43 cellular contexts compared by ENCODE assay signal in genomic region chr1:18831656-18832055, GRCh38. TPM values are rescaled to one million over a fixed set of nuclear protein-coding genes. Genes with fewer than 3 reads are reported as not detected.
"Had no signal": no experiment of that assay in that cellular context is flagged by ENCODE, and none has a peak within 500 bp of the region (broad histone marks: within the 10 kb centered on the region; RNA-seq: fewer than 3 reads in every experiment).

No MANE protein-coding gene starts in this region.

- H3K4me3 ChIP-seq: adrenal gland, ascending aorta, body of pancreas, breast epithelium, cardiac muscle cell had no signal

- H3K36me3 ChIP-seq: adrenal gland, ascending aorta, brain microvascular endothelial cell, breast epithelium, cardiac muscle cell had no signal

- H3K9me3 Mint-ChIP-seq: activated naive CD4-positive, alpha-beta T cell treated with anti-CD3 and anti-CD28 coated beads, Interleukin-2, amount 50 U/mL, for 24 hours; activated naive CD4-positive, alpha-beta T cell treated with anti-CD3 and anti-CD28 coated beads, Interleukin-2, amount 50 U/mL, for 72 hours; activated naive CD8-positive, alpha-beta T cell treated with anti-CD3 and anti-CD28 coated beads for 36 hours; activated naive CD8-positive, alpha-beta T cell treated with anti-CD3 and anti-CD28 coated beads, Interleukin-2, amount 10 ng/mL, durations not matched to agents 7 days and 5 days; activated T-cell treated with anti-CD3 and anti-CD28 coated beads, Interleukin-2, amount 50 U/mL, for 4 hours; activated T-cell treated with anti-CD3 and anti-CD28 coated beads, Interleukin-2, amount 50 U/mL, for 72 hours; activated T-helper 17 cell treated with anti-CD3 and anti-CD28 coated beads, Interleukin-2, amount 50 U/mL, for 72 hours; activated T-helper 2 cell treated with anti-CD3 and anti-CD28 coated beads, Interferon-gamma antibody, Interleukin-2, Interleukin-4, amounts not matched to agents 10 μg/mL and 5 μg/mL and 100 μg/mL, durations not matched to agents 14 hours and 24 hours and 36 hours; central memory CD8-positive, alpha-beta T cell had no signal

- ATAC-seq: activated naive CD4-positive, alpha-beta T cell treated with anti-CD3 and anti-CD28 coated beads, Interleukin-2, amount 50 U/mL, for 72 hours; activated naive CD8-positive, alpha-beta T cell treated with anti-CD3 and anti-CD28 coated beads, Interleukin-2, amount 50 U/mL, for 24 hours; activated T-cell treated with anti-CD3 and anti-CD28 coated beads, Interleukin-2, amount 50 U/mL, for 4 hours; activated T-cell treated with anti-CD3 and anti-CD28 coated beads, Interleukin-2, amount 50 U/mL, for 72 hours; activated T-helper 17 cell treated with anti-CD3 and anti-CD28 coated beads, Interleukin-2, amount 50 U/mL, for 72 hours; body of pancreas had no signal

- H3K4me1 Mint-ChIP-seq: activated naive CD4-positive, alpha-beta T cell treated with anti-CD3 and anti-CD28 coated beads, Interleukin-2, amount 10 ng/mL, durations not matched to agents 7 days and 5 days; activated naive CD4-positive, alpha-beta T cell treated with anti-CD3 and anti-CD28 coated beads, Interleukin-2, amount 50 U/mL, for 24 hours; activated naive CD8-positive, alpha-beta T cell treated with anti-CD3 and anti-CD28 coated beads for 36 hours; activated naive CD8-positive, alpha-beta T cell treated with anti-CD3 and anti-CD28 coated beads, Interleukin-2, amount 10 ng/mL, durations not matched to agents 7 days and 5 days; activated naive CD8-positive, alpha-beta T cell treated with anti-CD3 and anti-CD28 coated beads, Interleukin-2, amount 50 U/mL, for 24 hours; activated T-helper 17 cell treated with anti-CD3 and anti-CD28 coated beads, Interleukin-2, amount 50 U/mL, for 72 hours; brain; central memory CD8-positive, alpha-beta T cell had no signal

- H3K4me1 ChIP-seq: adrenal gland, ascending aorta, body of pancreas, breast epithelium had no signal

- H3K27me3 ChIP-seq: ascending aorta had no signal

- H3K4me3 Mint-ChIP-seq: activated naive CD4-positive, alpha-beta T cell treated with anti-CD3 and anti-CD28 coated beads for 36 hours; activated naive CD4-positive, alpha-beta T cell treated with anti-CD3 and anti-CD28 coated beads, Interleukin-2, amount 10 ng/mL, durations not matched to agents 7 days and 5 days; activated naive CD4-positive, alpha-beta T cell treated with anti-CD3 and anti-CD28 coated beads, Interleukin-2, amount 50 U/mL, for 24 hours; activated naive CD8-positive, alpha-beta T cell; activated naive CD8-positive, alpha-beta T cell treated with anti-CD3 and anti-CD28 coated beads for 36 hours; activated naive CD8-positive, alpha-beta T cell treated with anti-CD3 and anti-CD28 coated beads, Interleukin-2, amount 10 ng/mL, durations not matched to agents 7 days and 5 days; activated naive CD8-positive, alpha-beta T cell treated with anti-CD3 and anti-CD28 coated beads, Interleukin-2, amount 50 U/mL, for 24 hours; activated T-cell treated with anti-CD3 and anti-CD28 coated beads, Interleukin-2, amount 50 U/mL, for 24 hours; activated T-cell treated with anti-CD3 and anti-CD28 coated beads, Interleukin-2, amount 50 U/mL, for 4 hours; activated T-cell treated with anti-CD3 and anti-CD28 coated beads, Interleukin-2, amount 50 U/mL, for 72 hours; activated T-helper 1 cell treated with anti-CD3 and anti-CD28 coated beads, Interleukin-12 subunit alpha, Interleukin-12 subunit beta, Interleukin-2, Interleukin-4 antibody, amounts not matched to agents 30 ng/mL and 10 ng/mL and 1 ng/mL, durations not matched to agents 14 hours and 24 hours and 36 hours; activated T-helper 17 cell treated with anti-CD3 and anti-CD28 coated beads, Interleukin-2, amount 50 U/mL, for 72 hours; brain; central memory CD8-positive, alpha-beta T cell had no signal

- H3K9me3 ChIP-seq: adrenal gland, ascending aorta had no signal

- H3K27ac ChIP-seq: adrenal gland, ascending aorta, body of pancreas, brain microvascular endothelial cell, breast epithelium, cardiac muscle cell had no signal

- H3K36me3 Mint-ChIP-seq: activated naive CD4-positive, alpha-beta T cell treated with anti-CD3 and anti-CD28 coated beads, Interleukin-2, amount 10 ng/mL, durations not matched to agents 7 days and 5 days; activated naive CD4-positive, alpha-beta T cell treated with anti-CD3 and anti-CD28 coated beads, Interleukin-2, amount 50 U/mL, for 24 hours; activated naive CD4-positive, alpha-beta T cell treated with anti-CD3 and anti-CD28 coated beads, Interleukin-2, amount 50 U/mL, for 72 hours; activated naive CD8-positive, alpha-beta T cell; activated naive CD8-positive, alpha-beta T cell treated with anti-CD3 and anti-CD28 coated beads for 36 hours; activated naive CD8-positive, alpha-beta T cell treated with anti-CD3 and anti-CD28 coated beads, Interleukin-2, amount 10 ng/mL, durations not matched to agents 7 days and 5 days; brain had no signal

- H3K27ac Mint-ChIP-seq: activated naive CD4-positive, alpha-beta T cell treated with anti-CD3 and anti-CD28 coated beads for 36 hours; activated naive CD4-positive, alpha-beta T cell treated with anti-CD3 and anti-CD28 coated beads, Interleukin-2, amount 10 ng/mL, durations not matched to agents 7 days and 5 days; activated naive CD4-positive, alpha-beta T cell treated with anti-CD3 and anti-CD28 coated beads, Interleukin-2, amount 50 U/mL, for 24 hours; activated naive CD8-positive, alpha-beta T cell; activated naive CD8-positive, alpha-beta T cell treated with anti-CD3 and anti-CD28 coated beads for 36 hours; activated naive CD8-positive, alpha-beta T cell treated with anti-CD3 and anti-CD28 coated beads, Interleukin-2, amount 10 ng/mL, durations not matched to agents 7 days and 5 days; activated naive CD8-positive, alpha-beta T cell treated with anti-CD3 and anti-CD28 coated beads, Interleukin-2, amount 50 U/mL, for 24 hours; activated T-cell treated with anti-CD3 and anti-CD28 coated beads, Interleukin-2, amount 50 U/mL, for 24 hours; activated T-cell treated with anti-CD3 and anti-CD28 coated beads, Interleukin-2, amount 50 U/mL, for 72 hours; activated T-helper 1 cell treated with anti-CD3 and anti-CD28 coated beads, Interleukin-12 subunit alpha, Interleukin-12 subunit beta, Interleukin-2, Interleukin-4 antibody, amounts not matched to agents 30 ng/mL and 10 ng/mL and 1 ng/mL, durations not matched to agents 14 hours and 24 hours and 36 hours; activated T-helper 17 cell treated with anti-CD3 and anti-CD28 coated beads, Interleukin-2, amount 50 U/mL, for 72 hours; activated T-helper 2 cell treated with anti-CD3 and anti-CD28 coated beads, Interferon-gamma antibody, Interleukin-2, Interleukin-4, amounts not matched to agents 10 μg/mL and 5 μg/mL and 100 μg/mL, durations not matched to agents 14 hours and 24 hours and 36 hours; brain had no signal

- DNase-seq: activated CD8-positive, alpha-beta memory T cell treated with anti-CD3 and anti-CD28 coated beads, Interleukin-2, amount 50 U/mL, for 48 hours; activated effector memory CD4-positive, alpha-beta T cell treated with anti-CD3 and anti-CD28 coated beads, Interleukin-2, amount 50 U/mL, for 16 hours; activated effector memory CD4-positive, alpha-beta T cell treated with Interleukin-2 at 50 U/mL for 16 hours; activated gamma-delta T cell; activated gamma-delta T cell treated with Interleukin-2 at 50 U/mL for 16 hours; activated naive CD4-positive, alpha-beta T cell; activated naive CD4-positive, alpha-beta T cell treated with anti-CD3 and anti-CD28 coated beads for 36 hours; activated naive CD4-positive, alpha-beta T cell treated with anti-CD3 and anti-CD28 coated beads, Interleukin-2, amount 10 ng/mL, durations not matched to agents 7 days and 5 days; activated naive CD4-positive, alpha-beta T cell treated with anti-CD3 and anti-CD28 coated beads, Interleukin-2, amount 50 U/mL, for 16 hours; activated naive CD4-positive, alpha-beta T cell treated with Interleukin-2 at 50 U/mL for 16 hours; activated naive CD8-positive, alpha-beta T cell treated with anti-CD3 and anti-CD28 coated beads for 36 hours; activated naive CD8-positive, alpha-beta T cell treated with anti-CD3 and anti-CD28 coated beads, Interleukin-2, amount 10 ng/mL, durations not matched to agents 7 days and 5 days; activated naive CD8-positive, alpha-beta T cell treated with anti-CD3 and anti-CD28 coated beads, Interleukin-2, amount 50 U/mL, for 24 hours; activated T-cell treated with anti-CD3 and anti-CD28 coated beads for 4 hours; activated T-cell treated with anti-CD3 and anti-CD28 coated beads, Interleukin-2, amount 50 U/mL, for 1 hour; activated T-cell treated with anti-CD3 and anti-CD28 coated beads, Interleukin-2, amount 50 U/mL, for 24 hours; activated T-cell treated with anti-CD3 and anti-CD28 coated beads, Interleukin-2, amount 50 U/mL, for 4 hours; activated T-cell treated with anti-CD3 and anti-CD28 coated beads, Interleukin-2, amount 50 U/mL, for 48 hours; activated T-cell treated with anti-CD3 and anti-CD28 coated beads, Interleukin-2, amount 50 U/mL, for 72 hours; adrenal gland; amniotic stem cell; amygdala; anterior cingulate cortex; body of pancreas; brain microvascular endothelial cell; caudate nucleus; central memory CD4-positive, alpha-beta T cell had no signal

- H3K27me3 Mint-ChIP-seq: central memory CD8-positive, alpha-beta T cell had no signal

RNA-seq across cellular contexts. Expression of gene TAS1R2, which starts 27.8 kb away (rescaled TPM):
- total RNA-seq: activated naive CD4-positive, alpha-beta T cell treated with anti-CD3 and anti-CD28 coated beads for 36 hours; activated naive CD4-positive, alpha-beta T cell treated with anti-CD3 and anti-CD28 coated beads, Interleukin-2, amount 50 U/mL, for 72 hours; activated naive CD8-positive, alpha-beta T cell treated with anti-CD3 and anti-CD28 coated beads for 36 hours; activated naive CD8-positive, alpha-beta T cell treated with anti-CD3 and anti-CD28 coated beads, Interleukin-2, amount 10 ng/mL, durations not matched to agents 7 days and 5 days; activated T-cell treated with anti-CD3 and anti-CD28 coated beads, Interleukin-2, amount 50 U/mL, for 4 hours; activated T-cell treated with anti-CD3 and anti-CD28 coated beads, Interleukin-2, amount 50 U/mL, for 72 hours; activated T-helper 1 cell treated with anti-CD3 and anti-CD28 coated beads, Interleukin-12 subunit alpha, Interleukin-12 subunit beta, Interleukin-2, Interleukin-4 antibody, amounts not matched to agents 30 ng/mL and 10 ng/mL and 1 ng/mL, durations not matched to agents 14 hours and 24 hours and 36 hours; activated T-helper 17 cell treated with anti-CD3 and anti-CD28 coated beads, Interleukin-2, amount 50 U/mL, for 72 hours; activated T-helper 2 cell treated with anti-CD3 and anti-CD28 coated beads, Interferon-gamma antibody, Interleukin-2, Interleukin-4, amounts not matched to agents 10 μg/mL and 5 μg/mL and 100 μg/mL, durations not matched to agents 14 hours and 24 hours and 36 hours; adrenal gland; aorta; ascending aorta; astrocyte; body of pancreas; breast epithelium; bronchial epithelial cell; cardiac muscle cell; cardiac septum had no signal
- polyA plus RNA-seq: adipose tissue, adrenal gland, aorta, cardiac muscle cell had no signal
